Comparison of ENCODE assay signal across 12 cellular contexts in genomic region chr10:99788598-99789259, GRCh38. TPM values are rescaled to one million over a fixed set of nuclear protein-coding genes. Genes with fewer than 3 reads are reported as not detected.
DNase-seq lines count a peak whose midpoint lies in the region; ATAC-seq and TF ChIP-seq lines count a peak whose summit lies in the region.
"Had no signal": no experiment of that assay in that cellular context is flagged by ENCODE, and none has a peak within 500 bp of the region (broad histone marks: within the 10 kb centered on the region; RNA-seq: fewer than 3 reads in every experiment).

No MANE protein-coding gene starts in this region.

- no peaks in the 10 kb centered on the region for H3K4me1 ChIP-seq in colonic mucosa
- H3K4me1 ChIP-seq in left lung, result no peaks in the 10 kb centered on the region
- H3K4me1 ChIP-seq in subcutaneous abdominal adipose tissue (ENCODE audit: control insufficient read depth in 5 of 5, insufficient read depth in 5 of 5, low read length in 5 of 5), result peaks cover 5 to 33% (median 30%) of the 10 kb centered on the region in 5 donors

- DNase-seq in HCEC 1CT, result peak; percentile 81
- peak; percentile 38 for DNase-seq in colonic mucosa
- no peak for DNase-seq in left lung
- no peak for DNase-seq in SIG-M5 treated with dmso at 0.1 percent for 504 hours (lab: John Stamatoyannopoulos, UW; ENCODE audit: unreplicated experiment)
- no peak for DNase-seq in SIG-M5 (lab: John Stamatoyannopoulos, UW)
- DNase-seq: DMS 273 treated with DMSO at 0.1 percent for 48 hours; NCI-H146; stimulated activated CD4-positive, alpha-beta T cell treated with anti-CD3 and anti-CD28 coated beads, Interleukin-4, amount 100 ng/mL, for 1 hour had no signal

- H3K9me3 ChIP-seq in colonic mucosa (no peaks in the 10 kb centered on the region), left lung (no peaks in the 10 kb centered on the region), subcutaneous abdominal adipose tissue (ENCODE audit: control insufficient read depth in 5 of 5, low read length in 5 of 5) (no peaks in the 10 kb centered on the region)

- H3K27me3 ChIP-seq in colonic mucosa (no peaks in the 10 kb centered on the region), left lung (no peaks in the 10 kb centered on the region), subcutaneous abdominal adipose tissue (ENCODE audit: control insufficient read depth in 5 of 5, insufficient read depth in 4 of 5, low read length in 5 of 5) (no peaks in the 10 kb centered on the region)

- no peak overlapping the region for H3K4me3 ChIP-seq in colonic mucosa
- no peak overlapping the region for H3K4me3 ChIP-seq in left lung
- peak overlapping the region in 1 of 5 donors; percentile 29 for H3K4me3 ChIP-seq in subcutaneous abdominal adipose tissue (ENCODE audit: low read depth in 1 of 5, low read length in 5 of 5)
- H3K4me3 ChIP-seq: GM23338 had no signal

- intact Hi-C loops in colonic mucosa (cut with DNase I) (no loop called here), left lung (cut with DNase I) (no loop called here)

- H3K9ac ChIP-seq in colonic mucosa (ENCODE audit: low read depth in 2 of 2, low read length in 2 of 2) (no peak overlapping the region), subcutaneous abdominal adipose tissue (ENCODE audit: low read length in 5 of 5) (peak overlapping the region in 1 of 5 donors; percentile 63)

- H3K36me3 ChIP-seq in colonic mucosa, result no peaks in the 10 kb centered on the region
- H3K36me3 ChIP-seq in left lung, result no peaks in the 10 kb centered on the region
- peaks cover 0 to 3% (median 0%) of the 10 kb centered on the region in 5 donors for H3K36me3 ChIP-seq in subcutaneous abdominal adipose tissue (ENCODE audit: control insufficient read depth in 5 of 5, insufficient read depth in 5 of 5, low read length in 5 of 5)

- no peak overlapping the region for H3K27ac ChIP-seq in colonic mucosa
- peak overlapping the region in 1 of 2 donors; percentile 8 for H3K27ac ChIP-seq in left lung
- peak overlapping the region; percentile 71 for H3K27ac ChIP-seq in subcutaneous abdominal adipose tissue (ENCODE audit: low read depth, low read length)

- TF ChIP-seq CTCF in colonic mucosa (IDR thresholded peaks at IDR 0.05), result no peak
- no peak for TF ChIP-seq CTCF in left lung (IDR thresholded peaks at IDR 0.05)

- peak; percentile 72 for ATAC-seq in left lung
- no peak for ATAC-seq in GM21526 (IDR thresholded peaks at IDR 0.05; ENCODE audit: low FRiP score, unreplicated experiment)
- no peak for ATAC-seq in HG03520 (IDR thresholded peaks at IDR 0.05; ENCODE audit: unreplicated experiment)
- ATAC-seq: GM23338 had no signal

RNA-seq across cellular contexts. Expression of gene ABCC2, which starts 6.3 kb away (rescaled TPM):
- under 1 TPM; 0.45 to 0.72 TPM for total RNA-seq in colonic mucosa
- total RNA-seq in left lung, result 1 to 10 TPM; 1.1 to 1.8 TPM

RNA-seq across cellular contexts. Expression of gene CUTC, which starts 56.7 kb away (rescaled TPM):
- total RNA-seq in colonic mucosa (10 to 100 TPM; 11.2 to 15.6 TPM), left lung (10 to 100 TPM; 12.3 to 28.4 TPM)

RNA-seq across cellular contexts. Expression of gene COX15, which starts 56.8 kb away (rescaled TPM):
- total RNA-seq in colonic mucosa (10 to 100 TPM; 48.1 to 50.1 TPM), left lung (10 to 100 TPM; 33.0 to 36.8 TPM)

Comparison
In these comparisons a context has a peak if more than half of its experiments do, and no peak if none do; other contexts are left out.
1. DNase-seq: peak in HCEC 1CT (single experiment) and colonic mucosa (single experiment); none in left lung (0 of 2), SIG-M5 treated with dmso at 0.1 percent for 504 hours (single experiment) and SIG-M5 (single experiment).